Comparison of ENCODE assay signal across 19 cellular contexts in the genomic region with DNA sequence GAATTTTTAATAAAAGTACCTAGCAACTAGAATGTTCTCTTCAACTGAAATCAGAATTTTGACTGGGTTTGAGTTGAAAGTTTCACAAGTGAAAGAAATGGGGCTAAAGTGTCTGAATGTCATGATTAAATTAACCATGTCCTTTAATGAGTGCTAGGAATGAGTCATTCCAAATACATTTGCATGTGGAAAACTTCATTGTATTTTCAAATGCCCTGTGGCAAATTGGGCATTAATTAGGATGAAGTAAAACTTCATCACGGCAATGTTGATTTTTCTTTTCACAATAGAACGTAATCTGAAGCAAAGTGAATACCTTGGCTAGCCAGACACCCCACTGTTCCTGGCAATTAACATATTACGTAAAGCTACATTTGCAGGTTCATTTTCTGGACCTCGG.
DNase-seq lines count a peak whose midpoint lies in the region; ATAC-seq and TF ChIP-seq lines count a peak whose summit lies in the region.
"Had no signal": no experiment of that assay in that cellular context is flagged by ENCODE, and none has a peak within 500 bp of the region (broad histone marks: within the 10 kb centered on the region; RNA-seq: fewer than 3 reads in every experiment).

No MANE protein-coding gene starts in this region.

- no peak overlapping the region for H3K4me3 Mint-ChIP-seq in GM23338
- peak overlapping the region in 1 of 5 experiments; percentile 40 for H3K4me3 Mint-ChIP-seq in brain
- H3K4me3 Mint-ChIP-seq: B cell; CD4-positive, CD25-positive, alpha-beta regulatory T cell; CD8-positive, alpha-beta T cell had no signal

- no peaks in the 10 kb centered on the region for H3K9me2 ChIP-seq in GM23338 (ENCODE audit: insufficient read depth)

- no peaks in the 10 kb centered on the region for H3K9me3 ChIP-seq in psoas muscle
- H3K9me3 ChIP-seq: Caco-2 had no signal

- no peaks in the 10 kb centered on the region for H3F3A ChIP-seq in GM23338 (replicated peaks; ENCODE audit: low read depth)

- peaks cover 4% of the 10 kb centered on the region for H3K27me3 Mint-ChIP-seq in GM23338 (ENCODE audit: insufficient read depth, low read depth, poor library complexity)
- H3K27me3 Mint-ChIP-seq in brain: no peaks in the 10 kb centered on the region
- H3K27me3 Mint-ChIP-seq: B cell; CD4-positive, CD25-positive, alpha-beta regulatory T cell had no signal

- H3K36me3 Mint-ChIP-seq in GM23338 (ENCODE audit: low read depth) (peaks cover 24% of the 10 kb centered on the region), brain (peaks cover 11% of the 10 kb centered on the region)
- H3K36me3 Mint-ChIP-seq: CD4-positive, CD25-positive, alpha-beta regulatory T cell; CD8-positive, alpha-beta T cell had no signal

- H2AFZ ChIP-seq in GM23338: no peak overlapping the region

- peaks cover 13% of the 10 kb centered on the region for H3K4me1 ChIP-seq in GM23338 (ENCODE audit: insufficient read depth)
- peaks cover 39% of the 10 kb centered on the region for H3K4me1 ChIP-seq in psoas muscle
- H3K4me1 ChIP-seq: BLaER1 had no signal

- H3K9me3 Mint-ChIP-seq in GM23338: peaks cover 17% of the 10 kb centered on the region; the same call in 2 of the 3 replicates
- H3K9me3 Mint-ChIP-seq in brain: peaks cover 0 to 13% (median 0%) of the 10 kb centered on the region in 5 experiments

- peak overlapping the region; percentile 19; the same call in 1 of the 2 replicates for H3K4me2 ChIP-seq in GM23338
- H3K4me2 ChIP-seq: BLaER1 had no signal

- peaks cover 12% of the 10 kb centered on the region for H3K4me1 Mint-ChIP-seq in GM23338
- peaks cover 45% of the 10 kb centered on the region for H3K4me1 Mint-ChIP-seq in brain
- H3K4me1 Mint-ChIP-seq: B cell; CD4-positive, CD25-positive, alpha-beta regulatory T cell had no signal

- no peaks in the 10 kb centered on the region for H4K20me1 ChIP-seq in GM23338 (replicated peaks; ENCODE audit: insufficient read depth)
- H4K20me1 ChIP-seq: BLaER1 had no signal

- TF ChIP-seq CTCF in GM23338 (conservative IDR thresholded peaks at IDR 0.05; ENCODE audit: low read depth in 2 of 2) (no peak), brain (conservative IDR thresholded peaks at IDR 0.05) (no peak), psoas muscle (IDR thresholded peaks at IDR 0.05) (no peak), GM10266 (IDR thresholded peaks at IDR 0.05; ENCODE audit: control insufficient read depth, insufficient read depth, low read depth, missing control alignments) (no peak)

- 89 to 95% (median 93%) methylated on average over 4 of the region's 4 CpGs for WGBS in psoas muscle, 3 donors

- intact Hi-C loops in psoas muscle (cut with DNase I): no loop called here

- no peaks in the 10 kb centered on the region for H3K79me2 ChIP-seq in GM23338 (replicated peaks; ENCODE audit: insufficient read depth)

- H3K4me3 ChIP-seq in GM23338: no peak overlapping the region
- H3K4me3 ChIP-seq in psoas muscle: no peak overlapping the region
- H3K4me3 ChIP-seq: BLaER1 had no signal

- DNase-seq in GM23338 (ENCODE audit: low spot score) (no peak), NCI-H69 (lab: John Stamatoyannopoulos, UW) (peak; percentile 5), psoas muscle (no peak), GM10266 (ENCODE audit: extremely low spot score) (no peak)
- DNase-seq: Caco-2; CD4-positive, CD25-positive, alpha-beta regulatory T cell; CD8-positive, alpha-beta T cell; DMS153; DND-41; GOT3; HCEC 1CT had no signal

- no peak for ATAC-seq in GM23338
- ATAC-seq in psoas muscle: no peak
- ATAC-seq in GM21447 (IDR thresholded peaks at IDR 0.05; ENCODE audit: unreplicated experiment): no peak
- ATAC-seq in HG03095 (IDR thresholded peaks at IDR 0.05; ENCODE audit: unreplicated experiment): no peak
- no peak for ATAC-seq in HG03175 (IDR thresholded peaks at IDR 0.05; ENCODE audit: unreplicated experiment)
- ATAC-seq: CD8-positive, alpha-beta T cell had no signal

- H3K36me3 ChIP-seq in GM23338 (ENCODE audit: insufficient read depth): no peaks in the 10 kb centered on the region
- H3K36me3 ChIP-seq in psoas muscle (ENCODE audit: insufficient read depth in 1 of 2, low read depth in 1 of 2): no peaks in the 10 kb centered on the region
- H3K36me3 ChIP-seq: BLaER1 had no signal

- H3K27ac ChIP-seq in GM23338 (ENCODE audit: low read depth) (no peak overlapping the region), psoas muscle (peak overlapping the region; percentile 30)
- H3K27ac ChIP-seq: 22Rv1, BLaER1, C4-2B had no signal

- no peak overlapping the region for H3K27ac Mint-ChIP-seq in GM23338
- peak overlapping the region in 3 of 5 experiments; percentile 9 to 58 (median 35) for H3K27ac Mint-ChIP-seq in brain
- H3K27ac Mint-ChIP-seq: B cell; CD4-positive, CD25-positive, alpha-beta regulatory T cell; CD8-positive, alpha-beta T cell had no signal

- H3K27me3 ChIP-seq in GM23338 (ENCODE audit: insufficient read depth): no peaks in the 10 kb centered on the region
- H3K27me3 ChIP-seq in psoas muscle (ENCODE audit: insufficient read depth in 3 of 3, low read length in 2 of 3): no peaks in the 10 kb centered on the region
- H3K27me3 ChIP-seq: BLaER1 had no signal

TF ChIP-seq in GM23338, 12 proteins besides CTCF, POLR2A, EP300 and RAD21 (continues in another document):
- TF ChIP-seq EZH2phosphoT487 (IDR thresholded peaks at IDR 0.05; ENCODE audit: unreplicated experiment) (no peak), ZNF114 (CRISPR knock-in tag; IDR thresholded peaks at IDR 0.05) (no peak), JUNB (IDR thresholded peaks at IDR 0.05; ENCODE audit: unreplicated experiment) (no peak), NANOG (IDR thresholded peaks at IDR 0.05; ENCODE audit: borderline replicate concordance) (no peak), ZNF331 (CRISPR knock-in tag; IDR thresholded peaks at IDR 0.05; ENCODE audit: low read depth) (no peak)
- TF ChIP-seq, protein P1, sequence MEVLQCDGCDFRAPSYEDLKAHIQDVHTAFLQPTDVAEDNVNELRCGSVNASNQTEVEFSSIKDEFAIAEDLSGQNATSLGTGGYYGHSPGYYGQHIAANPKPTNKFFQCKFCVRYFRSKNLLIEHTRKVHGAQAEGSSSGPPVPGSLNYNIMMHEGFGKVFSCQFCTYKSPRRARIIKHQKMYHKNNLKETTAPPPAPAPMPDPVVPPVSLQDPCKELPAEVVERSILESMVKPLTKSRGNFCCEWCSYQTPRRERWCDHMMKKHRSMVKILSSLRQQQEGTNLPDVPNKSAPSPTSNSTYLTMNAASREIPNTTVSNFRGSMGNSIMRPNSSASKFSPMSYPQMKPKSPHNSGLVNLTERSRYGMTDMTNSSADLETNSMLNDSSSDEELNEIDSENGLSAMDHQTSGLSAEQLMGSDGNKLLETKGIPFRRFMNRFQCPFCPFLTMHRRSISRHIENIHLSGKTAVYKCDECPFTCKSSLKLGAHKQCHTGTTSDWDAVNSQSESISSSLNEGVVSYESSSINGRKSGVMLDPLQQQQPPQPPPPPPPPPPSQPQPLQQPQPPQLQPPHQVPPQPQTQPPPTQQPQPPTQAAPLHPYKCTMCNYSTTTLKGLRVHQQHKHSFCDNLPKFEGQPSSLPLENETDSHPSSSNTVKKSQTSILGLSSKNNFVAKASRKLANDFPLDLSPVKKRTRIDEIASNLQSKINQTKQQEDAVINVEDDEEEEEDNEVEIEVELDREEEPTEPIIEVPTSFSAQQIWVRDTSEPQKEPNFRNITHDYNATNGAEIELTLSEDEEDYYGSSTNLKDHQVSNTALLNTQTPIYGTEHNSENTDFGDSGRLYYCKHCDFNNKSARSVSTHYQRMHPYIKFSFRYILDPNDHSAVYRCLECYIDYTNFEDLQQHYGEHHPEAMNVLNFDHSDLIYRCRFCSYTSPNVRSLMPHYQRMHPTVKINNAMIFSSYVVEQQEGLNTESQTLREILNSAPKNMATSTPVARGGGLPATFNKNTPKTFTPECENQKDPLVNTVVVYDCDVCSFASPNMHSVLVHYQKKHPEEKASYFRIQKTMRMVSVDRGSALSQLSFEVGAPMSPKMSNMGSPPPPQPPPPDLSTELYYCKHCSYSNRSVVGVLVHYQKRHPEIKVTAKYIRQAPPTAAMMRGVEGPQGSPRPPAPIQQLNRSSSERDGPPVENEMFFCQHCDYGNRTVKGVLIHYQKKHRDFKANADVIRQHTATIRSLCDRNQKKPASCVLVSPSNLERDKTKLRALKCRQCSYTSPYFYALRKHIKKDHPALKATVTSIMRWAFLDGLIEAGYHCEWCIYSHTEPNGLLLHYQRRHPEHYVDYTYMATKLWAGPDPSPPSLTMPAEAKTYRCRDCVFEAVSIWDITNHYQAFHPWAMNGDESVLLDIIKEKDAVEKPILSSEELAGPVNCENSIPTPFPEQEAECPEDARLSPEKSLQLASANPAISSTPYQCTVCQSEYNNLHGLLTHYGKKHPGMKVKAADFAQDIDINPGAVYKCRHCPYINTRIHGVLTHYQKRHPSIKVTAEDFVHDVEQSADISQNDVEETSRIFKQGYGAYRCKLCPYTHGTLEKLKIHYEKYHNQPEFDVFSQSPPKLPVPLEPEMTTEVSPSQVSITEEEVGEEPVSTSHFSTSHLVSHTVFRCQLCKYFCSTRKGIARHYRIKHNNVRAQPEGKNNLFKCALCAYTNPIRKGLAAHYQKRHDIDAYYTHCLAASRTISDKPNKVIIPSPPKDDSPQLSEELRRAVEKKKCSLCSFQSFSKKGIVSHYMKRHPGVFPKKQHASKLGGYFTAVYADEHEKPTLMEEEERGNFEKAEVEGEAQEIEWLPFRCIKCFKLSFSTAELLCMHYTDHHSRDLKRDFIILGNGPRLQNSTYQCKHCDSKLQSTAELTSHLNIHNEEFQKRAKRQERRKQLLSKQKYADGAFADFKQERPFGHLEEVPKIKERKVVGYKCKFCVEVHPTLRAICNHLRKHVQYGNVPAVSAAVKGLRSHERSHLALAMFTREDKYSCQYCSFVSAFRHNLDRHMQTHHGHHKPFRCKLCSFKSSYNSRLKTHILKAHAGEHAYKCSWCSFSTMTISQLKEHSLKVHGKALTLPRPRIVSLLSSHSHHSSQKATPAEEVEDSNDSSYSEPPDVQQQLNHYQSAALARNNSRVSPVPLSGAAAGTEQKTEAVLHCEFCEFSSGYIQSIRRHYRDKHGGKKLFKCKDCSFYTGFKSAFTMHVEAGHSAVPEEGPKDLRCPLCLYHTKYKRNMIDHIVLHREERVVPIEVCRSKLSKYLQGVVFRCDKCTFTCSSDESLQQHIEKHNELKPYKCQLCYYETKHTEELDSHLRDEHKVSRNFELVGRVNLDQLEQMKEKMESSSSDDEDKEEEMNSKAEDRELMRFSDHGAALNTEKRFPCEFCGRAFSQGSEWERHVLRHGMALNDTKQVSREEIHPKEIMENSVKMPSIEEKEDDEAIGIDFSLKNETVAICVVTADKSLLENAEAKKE (CRISPR knock-in tag; IDR thresholded peaks at IDR 0.05): no peak
- TF ChIP-seq, protein P2, sequence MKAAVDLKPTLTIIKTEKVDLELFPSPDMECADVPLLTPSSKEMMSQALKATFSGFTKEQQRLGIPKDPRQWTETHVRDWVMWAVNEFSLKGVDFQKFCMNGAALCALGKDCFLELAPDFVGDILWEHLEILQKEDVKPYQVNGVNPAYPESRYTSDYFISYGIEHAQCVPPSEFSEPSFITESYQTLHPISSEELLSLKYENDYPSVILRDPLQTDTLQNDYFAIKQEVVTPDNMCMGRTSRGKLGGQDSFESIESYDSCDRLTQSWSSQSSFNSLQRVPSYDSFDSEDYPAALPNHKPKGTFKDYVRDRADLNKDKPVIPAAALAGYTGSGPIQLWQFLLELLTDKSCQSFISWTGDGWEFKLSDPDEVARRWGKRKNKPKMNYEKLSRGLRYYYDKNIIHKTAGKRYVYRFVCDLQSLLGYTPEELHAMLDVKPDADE (IDR thresholded peaks at IDR 0.05): no peak
